Comparison of ENCODE assay signal across 11 cellular contexts in genomic region chr11:47187723-47188122, GRCh38. TPM values are rescaled to one million over a fixed set of nuclear protein-coding genes. Genes with fewer than 3 reads are reported as not detected.
A peak's percentile ranks its signal among the peaks of the same experiment; 100 is the strongest.
DNase-seq lines count a peak whose midpoint lies in the region; ATAC-seq, FAIRE-seq and TF ChIP-seq lines count a peak whose summit lies in the region.
"Had no signal": no experiment of that assay in that cellular context is flagged by ENCODE, and none has a peak within 500 bp of the region (broad histone marks: within the 10 kb centered on the region; RNA-seq: fewer than 3 reads in every experiment).

No MANE protein-coding gene starts in this region.

- ATAC-seq in activated naive CD8-positive, alpha-beta T cell treated with anti-CD3 and anti-CD28 coated beads, Interleukin-2, amount 50 U/mL, for 24 hours: no peak
- no peak for ATAC-seq in GM19035 (IDR thresholded peaks at IDR 0.05; ENCODE audit: unreplicated experiment)

- POLR2A ChIA-PET in HEK293 (lab: Yijun Ruan, JAX): interaction anchor here (1.6 to 2.4 kb wide), 2 partner anchors 27 to 61 kb away, joined by 9 to 13 read pairs; partner anchors contain the start of genes ACP2 and DDB2

- H3K9me3 Mint-ChIP-seq in activated naive CD8-positive, alpha-beta T cell treated with anti-CD3 and anti-CD28 coated beads, Interleukin-2, amount 50 U/mL, for 24 hours: no peaks in the 10 kb centered on the region
- H3K9me3 Mint-ChIP-seq: activated naive CD8-positive, alpha-beta T cell treated with anti-CD3 and anti-CD28 coated beads, Interleukin-2, amount 10 ng/mL, durations not matched to agents 7 days and 5 days had no signal

- TF ChIP-seq CTCF in HEK293 (tag by site-specific recombination; IDR thresholded peaks at IDR 0.05): no peak

- H3K9ac ChIP-seq in iPS-15b (ENCODE audit: low read depth, low read length): no peak overlapping the region

- peak overlapping the region; percentile 72 for H3K4me3 Mint-ChIP-seq in activated naive CD8-positive, alpha-beta T cell treated with anti-CD3 and anti-CD28 coated beads, Interleukin-2, amount 50 U/mL, for 24 hours

- no peak overlapping the region for H3K27ac Mint-ChIP-seq in activated naive CD8-positive, alpha-beta T cell treated with anti-CD3 and anti-CD28 coated beads, Interleukin-2, amount 50 U/mL, for 24 hours
- H3K27ac Mint-ChIP-seq: activated naive CD8-positive, alpha-beta T cell treated with anti-CD3 and anti-CD28 coated beads, Interleukin-2, amount 10 ng/mL, durations not matched to agents 7 days and 5 days had no signal

- 13 to 32% (median 24%) methylated on average over 5 of the region's 5 CpGs for WGBS in small intestine, 3 donors

- peaks cover 14% of the 10 kb centered on the region for H3K4me1 Mint-ChIP-seq in activated naive CD8-positive, alpha-beta T cell treated with anti-CD3 and anti-CD28 coated beads, Interleukin-2, amount 50 U/mL, for 24 hours

- peaks cover 9% of the 10 kb centered on the region for H3K4me1 ChIP-seq in HEK293 (ENCODE audit: control insufficient read depth, insufficient read depth, low read length)
- peaks cover 5% of the 10 kb centered on the region for H3K4me1 ChIP-seq in iPS-15b (ENCODE audit: control insufficient read depth, insufficient read depth, low read length)
- peaks cover 2 to 8% of the 10 kb centered on the region in 2 donors for H3K4me1 ChIP-seq in small intestine (ENCODE audit: control insufficient read depth in 2 of 2, insufficient read depth in 1 of 2, low read depth in 1 of 2, low read length in 1 of 2)

- peaks cover 8% of the 10 kb centered on the region for H3K27me3 ChIP-seq in iPS-15b (ENCODE audit: control insufficient read depth, insufficient read depth, low read length)
- peaks cover 0 to 5% of the 10 kb centered on the region in 2 donors for H3K27me3 ChIP-seq in small intestine (ENCODE audit: control insufficient read depth in 2 of 2, insufficient read depth in 2 of 2, low read length in 2 of 2)

- H3K36me3 Mint-ChIP-seq in activated naive CD8-positive, alpha-beta T cell treated with anti-CD3 and anti-CD28 coated beads, Interleukin-2, amount 50 U/mL, for 24 hours (ENCODE audit: low read depth): peaks cover 1% of the 10 kb centered on the region
- H3K36me3 Mint-ChIP-seq: activated naive CD8-positive, alpha-beta T cell treated with anti-CD3 and anti-CD28 coated beads, Interleukin-2, amount 10 ng/mL, durations not matched to agents 7 days and 5 days had no signal

- CTCF ChIA-PET in HEK293 (lab: Yijun Ruan, JAX): interaction anchor here (0.5 to 3.8 kb wide), 7 partner anchors 9 to 61 kb away, joined by 3 to 18 read pairs (median 4); partner anchors contain the start of genes ACP2 and ARFGAP2

- no peak for FAIRE-seq in small intestine (lab: Jason Lieb, UNC)
- FAIRE-seq: urothelium cell line had no signal

- H3K27me3 Mint-ChIP-seq in activated naive CD8-positive, alpha-beta T cell treated with anti-CD3 and anti-CD28 coated beads, Interleukin-2, amount 50 U/mL, for 24 hours: peaks cover 37% of the 10 kb centered on the region

- H3K4me3 ChIP-seq in HEK293 (ENCODE audit: low read depth, low read length) (no peak overlapping the region), iPS-15b (ENCODE audit: low read depth, low read length) (peak overlapping the region; percentile 66), small intestine (ENCODE audit: low read depth in 1 of 2, low read length in 2 of 2) (peak overlapping the region in 1 of 2 donors; percentile 74)

- peaks cover 0 to 9% of the 10 kb centered on the region in 2 experiments; a peak in 2 of 3 replicates for H3K36me3 ChIP-seq in HEK293 (ENCODE audit: control insufficient read depth in 2 of 2, insufficient read depth in 1 of 2, low read length in 2 of 2)
- H3K36me3 ChIP-seq in iPS-15b (ENCODE audit: control insufficient read depth, insufficient read depth, low read length): peaks cover 5% of the 10 kb centered on the region
- H3K36me3 ChIP-seq in small intestine (ENCODE audit: control insufficient read depth in 2 of 2, insufficient read depth in 2 of 2, low read length in 2 of 2): no peaks in the 10 kb centered on the region

- H3K27ac ChIP-seq in HEK293 (ENCODE audit: extremely low read depth, low read depth, low read length): no peak overlapping the region
- no peak overlapping the region for H3K27ac ChIP-seq in small intestine (ENCODE audit: low read depth in 1 of 2, low read length in 1 of 2)
- H3K27ac ChIP-seq: HL-60 had no signal

- no peak for DNase-seq in activated naive CD8-positive, alpha-beta T cell treated with anti-CD3 and anti-CD28 coated beads, Interleukin-2, amount 50 U/mL, for 24 hours
- DNase-seq in small intestine (peak; percentile 39), NCI-H82 (lab: John Stamatoyannopoulos, UW) (no peak), NCI-H526 (lab: John Stamatoyannopoulos, UW) (no peak)
- no peak for DNase-seq in stimulated activated CD4-positive, alpha-beta T cell treated with anti-CD3 and anti-CD28 coated beads, Interleukin-4, amount 100 ng/mL, for 24 hours
- DNase-seq: activated naive CD8-positive, alpha-beta T cell treated with anti-CD3 and anti-CD28 coated beads, Interleukin-2, amount 10 ng/mL, durations not matched to agents 7 days and 5 days had no signal

- H3K9me3 ChIP-seq in HEK293 (ENCODE audit: control insufficient read depth, insufficient read depth, low read depth, low read length): no peaks in the 10 kb centered on the region
- no peaks in the 10 kb centered on the region for H3K9me3 ChIP-seq in iPS-15b (ENCODE audit: control insufficient read depth, insufficient read depth, low read length)
- no peaks in the 10 kb centered on the region for H3K9me3 ChIP-seq in small intestine (ENCODE audit: control insufficient read depth, low read depth)

TF ChIP-seq in HEK293, 187 proteins besides CTCF, POLR2A, EP300 and RAD21:
- 0 out of 2 replicates have a peak, but pooled peaks have one; percentile 20 for TF ChIP-seq ZFHX2 (tag by site-specific recombination; conservative IDR thresholded peaks at IDR 0.05)
- TF ChIP-seq ZNF19 (tag by site-specific recombination; IDR thresholded peaks at IDR 0.05; ENCODE audit: low read depth): no peak
- no peak for TF ChIP-seq ZNF404 (tag by site-specific recombination; IDR thresholded peaks at IDR 0.05)
- TF ChIP-seq TCF7L2 (IDR thresholded peaks at IDR 0.05; ENCODE audit: borderline replicate concordance, low read depth, low read length): no peak
- TF ChIP-seq IKZF3 (tag by site-specific recombination; IDR thresholded peaks at IDR 0.05): no peak
- 0 out of 2 replicates have a peak, but pooled peaks have one; percentile 4 for TF ChIP-seq PRDM1 (tag by site-specific recombination; IDR thresholded peaks at IDR 0.05)
- no peak for TF ChIP-seq ZNF398 (tag by site-specific recombination; IDR thresholded peaks at IDR 0.05)
- TF ChIP-seq ZNF426 (tag by site-specific recombination; IDR thresholded peaks at IDR 0.05): no peak
- TF ChIP-seq ZNF558 (tag by site-specific recombination; IDR thresholded peaks at IDR 0.05): no peak
- no peak for TF ChIP-seq ZNF792 (tag by site-specific recombination; IDR thresholded peaks at IDR 0.05)
- 0 out of 2 replicates have a peak, but pooled peaks have one; percentile 19 for TF ChIP-seq SCRT2 (tag by site-specific recombination; IDR thresholded peaks at IDR 0.05)
- no peak for TF ChIP-seq ZNF449 (tag by site-specific recombination; IDR thresholded peaks at IDR 0.05)
- TF ChIP-seq PRDM4 (tag by site-specific recombination; IDR thresholded peaks at IDR 0.05): no peak
- TF ChIP-seq ZNF768 (tag by site-specific recombination; IDR thresholded peaks at IDR 0.05): no peak

RNA-seq across cellular contexts. Expression of gene PACSIN3, which starts 1.5 kb away (rescaled TPM):
- 1 to 10 TPM; 2.0 to 6.5 (median 4.9) TPM for polyA plus RNA-seq in small intestine

RNA-seq across cellular contexts. Expression of gene ARFGAP2, which starts 11.0 kb away (rescaled TPM):
- polyA plus RNA-seq in small intestine: 10 to 100 TPM; 53.0 to 64.4 (median 64.4) TPM

RNA-seq across cellular contexts. Expression of gene DDB2, which starts 27.1 kb away (rescaled TPM):
- polyA plus RNA-seq in small intestine: 10 to 100 TPM; 25.1 to 39.4 (median 26.2) TPM
